Comparison of ENCODE assay signal across 9 cellular contexts in the genomic region with DNA sequence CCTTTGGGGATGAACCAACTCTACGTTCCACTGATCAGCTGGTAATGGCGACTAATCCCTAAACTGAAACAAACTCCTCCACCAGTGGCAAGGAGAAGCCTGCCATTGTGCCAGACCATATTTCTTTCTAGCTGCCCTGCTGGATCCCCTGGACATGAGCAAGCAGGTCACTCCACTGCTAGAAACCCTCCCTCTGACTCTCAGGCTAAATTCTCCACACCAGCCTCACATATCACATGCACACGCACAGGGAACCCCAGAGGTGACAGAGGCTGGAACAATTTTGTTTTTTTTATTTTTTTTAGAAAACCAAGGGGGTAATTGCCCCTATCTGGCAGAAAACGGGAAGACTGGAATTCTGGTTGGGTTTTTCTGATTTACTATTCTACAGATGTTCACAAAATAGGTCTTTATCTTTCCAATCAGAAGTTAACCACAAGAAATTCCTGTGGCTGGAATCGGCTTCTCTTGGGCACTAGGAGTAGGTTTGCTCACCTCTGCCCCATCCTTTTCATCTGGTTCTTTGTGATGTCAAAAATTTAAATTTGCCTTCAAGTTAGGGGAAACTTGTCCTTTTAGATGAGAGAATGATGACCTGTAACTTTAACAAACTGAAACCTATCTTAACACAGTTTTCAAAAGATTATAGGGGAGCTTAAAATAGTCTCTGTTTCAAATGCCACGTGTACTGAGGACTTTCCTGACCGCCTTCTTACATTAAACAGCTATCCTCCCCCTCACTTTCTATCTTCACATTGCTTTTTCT.
DNase-seq lines count a peak whose midpoint lies in the region; ATAC-seq and TF ChIP-seq lines count a peak whose summit lies in the region.
"Had no signal": no experiment of that assay in that cellular context is flagged by ENCODE, and none has a peak within 500 bp of the region (broad histone marks: within the 10 kb centered on the region; RNA-seq: fewer than 3 reads in every experiment).

No MANE protein-coding gene starts in this region.

- H3K9me3 ChIP-seq in upper lobe of right lung, result no peaks in the 10 kb centered on the region

- intact Hi-C loops in upper lobe of right lung (cut with DNase I), result no loop called here

- H3K4me3 Mint-ChIP-seq in HFFc6, result peak overlapping the region; percentile 56

- H3K9me3 Mint-ChIP-seq in HFFc6, result no peaks in the 10 kb centered on the region

- H3K36me3 ChIP-seq in kidney epithelial cell (ENCODE audit: control insufficient read depth, insufficient read depth, low read length), result no peaks in the 10 kb centered on the region
- no peaks in the 10 kb centered on the region for H3K36me3 ChIP-seq in upper lobe of right lung
- H3K36me3 ChIP-seq: cardiac muscle cell had no signal

- peaks cover 1% of the 10 kb centered on the region; the same call in 1 of the 2 replicates for H3K27me3 Mint-ChIP-seq in HFFc6 (ENCODE audit: insufficient read depth)

- ATAC-seq in upper lobe of right lung, result no peak

- H3K27me3 ChIP-seq in kidney epithelial cell (ENCODE audit: control insufficient read depth, insufficient read depth, low read length) (no peaks in the 10 kb centered on the region), upper lobe of right lung (no peaks in the 10 kb centered on the region)
- H3K27me3 ChIP-seq: cardiac muscle cell had no signal

- peaks cover 51% of the 10 kb centered on the region for H3K36me3 Mint-ChIP-seq in HFFc6 (ENCODE audit: low read depth)

- no peak overlapping the region for H3K27ac ChIP-seq in upper lobe of right lung
- H3K27ac ChIP-seq: cardiac muscle cell had no signal

- H3K27ac Mint-ChIP-seq in HFFc6, result peak overlapping the region; percentile 69

- H3K4me1 Mint-ChIP-seq in HFFc6 (ENCODE audit: low read depth), result peaks cover 23% of the 10 kb centered on the region

- TF ChIP-seq CTCF in HFFc6 (IDR thresholded peaks at IDR 0.05), result no peak
- no peak for TF ChIP-seq CTCF in kidney epithelial cell (IDR thresholded peaks at IDR 0.05; ENCODE audit: insufficient read depth, low read length, poor library complexity, severe bottlenecking)
- TF ChIP-seq CTCF in upper lobe of right lung (IDR thresholded peaks at IDR 0.05), result no peak

- H3K4me3 ChIP-seq in kidney epithelial cell (ENCODE audit: low read depth, low read length), result no peak overlapping the region
- no peak overlapping the region for H3K4me3 ChIP-seq in upper lobe of right lung
- H3K4me3 ChIP-seq: cardiac muscle cell had no signal

- no peaks in the 10 kb centered on the region for H3K4me1 ChIP-seq in upper lobe of right lung

- DNase-seq in ELR (ENCODE audit: low read depth), result peak; percentile 78
- peak; percentile 64 for DNase-seq in HFFc6
- peak; percentile 93 for DNase-seq in RPMI7951 (ENCODE audit: low read depth)
- DNase-seq in kidney epithelial cell (ENCODE audit: low read depth), result peak; percentile 34
- DNase-seq in hepatic stellate cell (ENCODE audit: low spot score), result no peak
- DNase-seq in iPS-NIHi7 (ENCODE audit: extremely low spot score), result no peak
- DNase-seq in upper lobe of right lung, result no peak
- no peak for DNase-seq in activated CD8-positive, alpha-beta memory T cell treated with anti-CD3 and anti-CD28 coated beads, Interleukin-2, amount 50 U/mL, for 4 hours

Comparison
In these comparisons a context has a peak if more than half of its experiments do, and no peak if none do; other contexts are left out.
1. DNase-seq: peak in ELR (single experiment), HFFc6 (single experiment), RPMI7951 (single experiment) and kidney epithelial cell (single experiment); none in hepatic stellate cell (single experiment), iPS-NIHi7 (single experiment), upper lobe of right lung (single experiment) and activated CD8-positive, alpha-beta memory T cell treated with anti-CD3 and anti-CD28 coated beads, Interleukin-2, amount 50 U/mL, for 4 hours (single experiment).